In the genomic region with DNA sequence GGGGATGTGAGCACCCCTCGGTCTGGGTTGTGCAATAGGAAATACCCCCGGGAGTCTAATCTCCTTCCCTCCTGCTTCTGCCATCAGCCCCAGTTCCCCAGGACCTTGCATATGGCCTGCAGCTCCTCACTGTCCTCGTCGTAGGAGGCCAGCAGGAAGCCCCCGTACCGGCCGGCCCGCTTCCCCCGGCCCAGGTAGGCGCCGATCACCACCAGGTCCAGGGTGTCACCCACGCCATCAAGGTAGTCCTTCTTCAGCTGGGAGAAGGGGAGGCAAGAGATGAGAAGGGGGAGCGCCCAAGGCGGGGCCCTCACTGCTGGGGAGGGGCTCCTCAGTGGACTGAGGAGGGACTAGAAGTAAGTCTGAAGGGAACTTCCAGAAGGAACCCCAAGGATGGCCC, we compare ENCODE assay signal across 24 cellular contexts. TPM values are rescaled to one million over a fixed set of nuclear protein-coding genes. Genes with fewer than 3 reads are reported as not detected.
DNase-seq lines count a peak whose midpoint lies in the region; ATAC-seq, FAIRE-seq and TF ChIP-seq lines count a peak whose summit lies in the region.
"Had no signal": no experiment of that assay in that cellular context is flagged by ENCODE, and none has a peak within 500 bp of the region (broad histone marks: within the 10 kb centered on the region; RNA-seq: fewer than 3 reads in every experiment).

No MANE protein-coding gene starts in this region.

- no TSS peak for BruUV-seq in HepG2 (replicated peaks; lab: Mats Ljungman, UMichigan)
- BruUV-seq in IMR-90 (replicated peaks; lab: Mats Ljungman, UMichigan) = no TSS peak

- CTCF ChIA-PET in HepG2 (lab: Yijun Ruan, JAX; ENCODE audit: low intra/inter-chr PET ratio, low total read pairs) = no interaction called here
- CTCF ChIA-PET in IMR-90 (lab: Yijun Ruan, JAX) = no interaction called here

- no peak overlapping the region for H3K4me2 ChIP-seq in HepG2 (ENCODE audit: low read depth, low read length)
- no peak overlapping the region for H3K4me2 ChIP-seq in IMR-90 (ENCODE audit: low read depth, low read length)
- H3K4me2 ChIP-seq: GM23338 had no signal

- intact Hi-C loops in HepG2 (cut with micrococcal nuclease; ENCODE audit: unreplicated experiment) = no loop called here
- intact Hi-C loops in right lobe of liver (cut with DNase I) = no loop called here
- intact Hi-C loops in IMR-90 (cut with micrococcal nuclease) = no loop called here

- no peak overlapping the region for H4K91ac ChIP-seq in IMR-90 (ENCODE audit: insufficient read depth, low read depth, low read length)

- TF ChIP-seq CTCF in HepG2 (CRISPR knock-in tag; IDR thresholded peaks at IDR 0.05) (no peak), right lobe of liver (IDR thresholded peaks at IDR 0.05) (no peak), IMR-90 (conservative IDR thresholded peaks at IDR 0.05; ENCODE audit: low read depth, low read length) (no peak)

- no peak overlapping the region for H3K56ac ChIP-seq in IMR-90 (ENCODE audit: extremely low read depth, insufficient read depth, low read length)

- peaks cover 2% of the 10 kb centered on the region; the same call in 1 of the 2 replicates for H3K9me1 ChIP-seq in IMR-90 (ENCODE audit: insufficient read depth, low read length)

- no peak overlapping the region for H3K4me3 Mint-ChIP-seq in memory B cell
- H3K4me3 Mint-ChIP-seq in stimulated activated effector memory CD8-positive, alpha-beta T cell treated with anti-CD3 and anti-CD28 coated beads, Interleukin-12 subunit alpha, Interleukin-12 subunit beta, amount 100 ng/mL, for 72 hours = no peak overlapping the region
- H3K4me3 Mint-ChIP-seq: CD4-positive, alpha-beta memory T cell; GM23338; H9 had no signal

- no peak overlapping the region for H3K23ac ChIP-seq in IMR-90 (ENCODE audit: low read depth, low read length)

- no peak overlapping the region for H2BK20ac ChIP-seq in IMR-90 (ENCODE audit: low read depth, low read length)

- H3K9me3 ChIP-seq in HepG2 (ENCODE audit: low read length) (no peaks in the 10 kb centered on the region), right lobe of liver (no peaks in the 10 kb centered on the region), IMR-90 (ENCODE audit: control insufficient read depth, insufficient read depth, low read length) (no peaks in the 10 kb centered on the region)
- H3K9me3 ChIP-seq: BE2C had no signal

- POLR2A ChIA-PET in HepG2 (lab: Yijun Ruan, JAX) = no interaction called here
- POLR2A ChIA-PET in IMR-90 (lab: Charles Lee; ENCODE audit: unreplicated experiment) = no interaction called here

- H3K4me1 ChIP-seq in HepG2 (ENCODE audit: insufficient read depth, low read length) (no peaks in the 10 kb centered on the region), right lobe of liver (no peaks in the 10 kb centered on the region), IMR-90 (ENCODE audit: control insufficient read depth, insufficient read depth, low read length) (no peaks in the 10 kb centered on the region)

- no peak for TF ChIP-seq EP300 in HepG2 (IDR thresholded peaks at IDR 0.05; ENCODE audit: low read depth in 2 of 2, low read length in 2 of 2)
- TF ChIP-seq EP300 in HepG2 (CRISPR knock-in tag; IDR thresholded peaks at IDR 0.05; ENCODE audit: borderline replicate concordance) = no peak

- H3K27me3 ChIP-seq in HepG2 (ENCODE audit: control insufficient read depth in 1 of 2, insufficient read depth in 2 of 2, low read length in 2 of 2) (no peaks in the 10 kb centered on the region; a peak in 1 of 5 replicates), right lobe of liver (no peaks in the 10 kb centered on the region), IMR-90 (ENCODE audit: control insufficient read depth, insufficient read depth, low read length) (no peaks in the 10 kb centered on the region)
- H3K27me3 ChIP-seq: BE2C had no signal

- WGBS in HepG2 (ENCODE audit: low lambda C conversion rate) = 97% methylated on average over 14 of the region's 14 CpGs
- whole genome bisulfite sequencing in right lobe of liver (ENCODE audit: insufficient coverage, low coverage, low lambda C conversion rate, missing lambda C conversion rate) = 89% methylated on average over 6 of the region's 14 CpGs
- WGBS in IMR-90 (ENCODE audit: extremely low coverage in 2 of 2, insufficient read length in 1 of 2), 2 experiments = 60% methylated on average over 1 of the region's 14 CpGs; no CpG with 5 or more reads in 1 of the 2 experiments

- DNase-seq in HepG2 (ENCODE audit: low spot score) (no peak), right lobe of liver (no peak), IMR-90 (no peak), memory B cell (ENCODE audit: low spot score in 2 of 2) (no peak), NK-92 (lab: John Stamatoyannopoulos, UW; ENCODE audit: unreplicated experiment) (no peak), kidney glomerular epithelial cell (lab: John Stamatoyannopoulos, UW) (no peak), mesenteric fat pad (ENCODE audit: low spot score) (no peak)
- no peak for DNase-seq in stimulated activated effector memory CD8-positive, alpha-beta T cell treated with anti-CD3 and anti-CD28 coated beads, Interleukin-12 subunit alpha, Interleukin-12 subunit beta, amount 100 ng/mL, for 72 hours (ENCODE audit: low spot score in 2 of 2)
- DNase-seq: ACHN; AML-193; Calu3; CD4-positive, alpha-beta memory T cell; COR-L47; DMS53; DMS79 treated with DMSO at 0.1 percent for 48 hours; H9 had no signal

- peaks cover 12 to 57% of the 10 kb centered on the region in 2 experiments for H3K36me3 ChIP-seq in HepG2 (replicated peaks in 1 of 2; ENCODE audit: control insufficient read depth in 1 of 2, insufficient read depth in 2 of 2, low read length in 2 of 2)
- H3K36me3 ChIP-seq in right lobe of liver = no peaks in the 10 kb centered on the region
- H3K36me3 ChIP-seq in IMR-90 (ENCODE audit: control insufficient read depth, insufficient read depth, low read length) = peaks cover 11% of the 10 kb centered on the region

- H2AFZ ChIP-seq in HepG2 (ENCODE audit: low read length) = no peak overlapping the region
- H2AFZ ChIP-seq in IMR-90 (replicated peaks; ENCODE audit: low read length, poor library complexity) = no peak overlapping the region
- H2AFZ ChIP-seq: GM23338 had no signal

- H3K27ac Mint-ChIP-seq in memory B cell = peak overlapping the region; percentile 17
- peak overlapping the region; percentile 14 for H3K27ac Mint-ChIP-seq in stimulated activated effector memory CD8-positive, alpha-beta T cell treated with anti-CD3 and anti-CD28 coated beads, Interleukin-12 subunit alpha, Interleukin-12 subunit beta, amount 100 ng/mL, for 72 hours
- H3K27ac Mint-ChIP-seq: GM23338, H9 had no signal

- no peaks in the 10 kb centered on the region for H3K79me2 ChIP-seq in HepG2 (ENCODE audit: insufficient read depth, low read length)

- FAIRE-seq in HepG2 (lab: Jason Lieb, UNC) = no peak
- FAIRE-seq: A204.1, G401.6, GM12892, GM19239 had no signal

- TF ChIP-seq RAD21 in HepG2 (CRISPR knock-in tag; IDR thresholded peaks at IDR 0.05) (no peak), IMR-90 (IDR thresholded peaks at IDR 0.05; ENCODE audit: low read length) (no peak)

- H3K4me3 ChIP-seq in HepG2 (replicated peaks in 1 of 3; ENCODE audit: insufficient read depth in 1 of 3, low read depth in 2 of 3, low read length in 3 of 3) (no peak overlapping the region), right lobe of liver (no peak overlapping the region), IMR-90 (ENCODE audit: insufficient read depth, low read depth, low read length) (no peak overlapping the region)
- H3K4me3 ChIP-seq: GM23338 had no signal

- no peak overlapping the region for H2AK5ac ChIP-seq in IMR-90 (ENCODE audit: low read depth, low read length)

- H3K4ac ChIP-seq in IMR-90 (ENCODE audit: low read depth, low read length) = no peak overlapping the region

- H3K9me3 Mint-ChIP-seq in memory B cell = peaks cover 3% of the 10 kb centered on the region
- no peaks in the 10 kb centered on the region for H3K9me3 Mint-ChIP-seq in stimulated activated effector memory CD8-positive, alpha-beta T cell treated with anti-CD3 and anti-CD28 coated beads, Interleukin-12 subunit alpha, Interleukin-12 subunit beta, amount 100 ng/mL, for 72 hours
- H3K9me3 Mint-ChIP-seq: CD4-positive, alpha-beta memory T cell; GM23338; H9 had no signal

- H2AK9ac ChIP-seq in IMR-90 (replicated peaks; ENCODE audit: low read depth, low read length, poor library complexity) = no peak overlapping the region

- H3K27ac ChIP-seq in HepG2 (ENCODE audit: extremely low read length, insufficient read depth, low read length) (no peak overlapping the region), right lobe of liver (no peak overlapping the region), IMR-90 (ENCODE audit: insufficient read depth, low read length) (no peak overlapping the region)
- H3K27ac ChIP-seq: 22Rv1 had no signal

- H2BK120ac ChIP-seq in IMR-90 (ENCODE audit: low read depth, low read length) = no peak overlapping the region

- no peak overlapping the region for H2BK15ac ChIP-seq in IMR-90 (ENCODE audit: low read depth, low read length)

- no peak overlapping the region for H3K18ac ChIP-seq in IMR-90 (ENCODE audit: low read depth, low read length)

- peaks cover 32% of the 10 kb centered on the region for H3K36me3 Mint-ChIP-seq in memory B cell
- peaks cover 98% of the 10 kb centered on the region for H3K36me3 Mint-ChIP-seq in stimulated activated effector memory CD8-positive, alpha-beta T cell treated with anti-CD3 and anti-CD28 coated beads, Interleukin-12 subunit alpha, Interleukin-12 subunit beta, amount 100 ng/mL, for 72 hours

- TF ChIP-seq POLR2A in HepG2 (IDR thresholded peaks at IDR 0.05; ENCODE audit: insufficient read depth in 1 of 2, low read depth in 2 of 2, low read length in 2 of 2) (no peak), right lobe of liver (IDR thresholded peaks at IDR 0.05) (no peak), IMR-90 (IDR thresholded peaks at IDR 0.05; ENCODE audit: low read depth, low read length) (no peak)

- in situ Hi-C loops in HepG2 (cut with HindIII; ENCODE audit: extremely low pct_ligation_motif_present, low pct_unique_long_range_greater_than_20kb) = no loop called here
- in situ Hi-C loops in IMR-90 (cut with MboI; ENCODE audit: low sequenced_read_pairs) = no loop called here

- peaks cover 18% of the 10 kb centered on the region for H3K4me1 Mint-ChIP-seq in memory B cell
- peaks cover 17% of the 10 kb centered on the region for H3K4me1 Mint-ChIP-seq in stimulated activated effector memory CD8-positive, alpha-beta T cell treated with anti-CD3 and anti-CD28 coated beads, Interleukin-12 subunit alpha, Interleukin-12 subunit beta, amount 100 ng/mL, for 72 hours
- H3K4me1 Mint-ChIP-seq: GM23338 had no signal

- dilution Hi-C loops in IMR-90 (cut with HindIII; ENCODE audit: low sequenced_read_pairs, unreplicated experiment) = no loop called here

- no peak overlapping the region for H3K9ac ChIP-seq in HepG2 (ENCODE audit: insufficient read depth, low read depth, low read length)
- no peak overlapping the region for H3K9ac ChIP-seq in IMR-90 (ENCODE audit: low read depth, low read length)

- H3K79me1 ChIP-seq in IMR-90 (ENCODE audit: low read depth in 1 of 2, low read length in 2 of 2) = no peaks in the 10 kb centered on the region

- H4K20me1 ChIP-seq in HepG2 (ENCODE audit: insufficient read depth, low read length) (no peaks in the 10 kb centered on the region), IMR-90 (ENCODE audit: insufficient read depth, low read length) (no peaks in the 10 kb centered on the region; the same call in 1 of the 2 replicates)

- H4K5ac ChIP-seq in IMR-90 (ENCODE audit: low read depth, low read length) = no peak overlapping the region

- no peak overlapping the region for H3K14ac ChIP-seq in IMR-90 (replicated peaks; ENCODE audit: low read depth, low read length)

- H4K8ac ChIP-seq in IMR-90 (ENCODE audit: low read depth in 2 of 2, low read length in 2 of 2) = no peak overlapping the region

- H2BK5ac ChIP-seq in IMR-90 (ENCODE audit: low read depth, low read length, poor library complexity, severe bottlenecking) = no peak overlapping the region

- ATAC-seq in HepG2 (no peak), right lobe of liver (no peak), IMR-90 (ENCODE audit: low read depth) (no peak), memory B cell (ENCODE audit: low read depth) (no peak)
- no peak for ATAC-seq in stimulated activated effector memory CD8-positive, alpha-beta T cell treated with anti-CD3 and anti-CD28 coated beads, Interleukin-12 subunit alpha, Interleukin-12 subunit beta, amount 100 ng/mL, for 72 hours
- ATAC-seq: GM23338, HCT116 had no signal

- H3K27me3 Mint-ChIP-seq in memory B cell = no peaks in the 10 kb centered on the region
- H3K27me3 Mint-ChIP-seq: CD4-positive, alpha-beta memory T cell had no signal

RNA-seq across cellular contexts. Expression of a gene that starts 10.4 kb away (rescaled TPM):
- total RNA-seq in HepG2 (2016; rRNA removed; fragmentation: Illumina TruSeq; extraction: Trizol) = 0.87 and 1.7 TPM in 2 replicates
- not detected in 2 replicates for total RNA-seq in HepG2 (2016; cell fraction: cytosol; rRNA removed; fragmentation: Illumina TruSeq; extraction: Trizol; ENCODE audit: low read depth)
- total RNA-seq in HepG2 (2016; cell fraction: insoluble cytoplasmic fraction; rRNA removed; fragmentation: Illumina TruSeq; extraction: Trizol) = 0.30 and 1.1 TPM in 2 replicates
- total RNA-seq in HepG2 (2016; cell fraction: membrane; rRNA removed; fragmentation: Illumina TruSeq; extraction: Trizol) = 0.19 and 1.9 TPM in 2 replicates
- total RNA-seq in HepG2 (2016; cell fraction: nucleus; rRNA removed; fragmentation: Illumina TruSeq; extraction: Trizol) = 0.60 and 4.0 TPM in 2 replicates
- polyA plus RNA-seq in HepG2 (2011; rRNA removed) = 1.6 and 2.8 TPM in 2 replicates
- 0.99 and 1.6 TPM in 2 replicates for polyA plus RNA-seq in HepG2 (2011; cell fraction: cytosol; rRNA removed)
- 5.9 and 6.4 TPM in 2 replicates for polyA plus RNA-seq in HepG2 (2011; cell fraction: nucleus; rRNA removed)
- 0.91 and 1.1 TPM in 2 replicates for polyA plus RNA-seq in HepG2 (2012)
- polyA plus RNA-seq in HepG2 (2016; cell fraction: cytosol; fragmentation: Illumina TruSeq; extraction: Trizol; ENCODE audit: low read depth) = 0.34 TPM in 2 replicates
- 0.82 and 1.6 TPM in 2 replicates for polyA plus RNA-seq in HepG2 (2016; cell fraction: insoluble cytoplasmic fraction; fragmentation: Illumina TruSeq; extraction: Trizol; ENCODE audit: low read depth)
- polyA plus RNA-seq in HepG2 (2016; cell fraction: membrane; fragmentation: Illumina TruSeq; extraction: Trizol; ENCODE audit: low read depth) = 0.19 TPM in 1 of 2 replicates, not detected in the other
- polyA plus RNA-seq in HepG2 (2016; cell fraction: nucleus; fragmentation: Illumina TruSeq; extraction: Trizol; ENCODE audit: insufficient read depth, low read depth) = 2.2 and 2.5 TPM in 2 replicates
- 0.58 and 2.7 TPM in 2 replicates for polyA minus RNA-seq in HepG2 (2011; rRNA and poly(A)+ RNA removed; ENCODE audit: low replicate concordance)
- polyA minus RNA-seq in HepG2 (2011; cell fraction: cytosol; rRNA and poly(A)+ RNA removed) = 1.5 TPM in 1 of 2 replicates, not detected in the other
- polyA minus RNA-seq in HepG2 (2011; cell fraction: nucleus; rRNA and poly(A)+ RNA removed) = 4.2 and 5.0 TPM in 2 replicates
- 10 to 100 TPM in 3 of 6 experiments, 1 to 10 TPM in 3; 3.8 to 29.7 (median 9.8) TPM for total RNA-seq in right lobe of liver
- 4.3 and 5.0 TPM in 2 replicates for total RNA-seq in IMR-90 (2012; rRNA removed)
- polyA plus RNA-seq in IMR-90 (2012; rRNA removed) = 5.7 and 6.5 TPM in 2 replicates
- 4.2 and 6.1 TPM in 2 replicates for polyA plus RNA-seq in IMR-90 (2012; cell fraction: cytosol; rRNA removed)
- polyA plus RNA-seq in IMR-90 (2012; cell fraction: nucleus; rRNA removed; ENCODE audit: low replicate concordance) = 15.0 and 23.0 TPM in 2 replicates
- 7.1 TPM for total RNA-seq in mesenteric fat pad

RNA-seq across cellular contexts. Expression of a gene that starts 49.1 kb away (rescaled TPM):
- 52.1 and 64.4 TPM in 2 replicates for total RNA-seq in HepG2 (2016; rRNA removed; fragmentation: Illumina TruSeq; extraction: Trizol)
- total RNA-seq in HepG2 (2016; cell fraction: cytosol; rRNA removed; fragmentation: Illumina TruSeq; extraction: Trizol; ENCODE audit: low read depth) = 7.3 and 8.5 TPM in 2 replicates
- 44.1 and 72.4 TPM in 2 replicates for total RNA-seq in HepG2 (2016; cell fraction: insoluble cytoplasmic fraction; rRNA removed; fragmentation: Illumina TruSeq; extraction: Trizol)
- total RNA-seq in HepG2 (2016; cell fraction: membrane; rRNA removed; fragmentation: Illumina TruSeq; extraction: Trizol) = 15.7 and 19.3 TPM in 2 replicates
- total RNA-seq in HepG2 (2016; cell fraction: nucleus; rRNA removed; fragmentation: Illumina TruSeq; extraction: Trizol) = 51.4 and 56.6 TPM in 2 replicates
- 18.3 and 20.1 TPM in 2 replicates for polyA plus RNA-seq in HepG2 (2011; rRNA removed)
- polyA plus RNA-seq in HepG2 (2011; cell fraction: cytosol; rRNA removed) = 9.1 and 11.9 TPM in 2 replicates
- 92.2 and 135 TPM in 2 replicates for polyA plus RNA-seq in HepG2 (2011; cell fraction: nucleus; rRNA removed)
- polyA plus RNA-seq in HepG2 (2012) = 11.0 and 27.9 TPM in 2 replicates
- polyA plus RNA-seq in HepG2 (2016; cell fraction: cytosol; fragmentation: Illumina TruSeq; extraction: Trizol; ENCODE audit: low read depth) = 6.0 and 7.0 TPM in 2 replicates
- polyA plus RNA-seq in HepG2 (2016; cell fraction: insoluble cytoplasmic fraction; fragmentation: Illumina TruSeq; extraction: Trizol; ENCODE audit: low read depth) = 43.0 and 49.8 TPM in 2 replicates
- 7.7 and 11.4 TPM in 2 replicates for polyA plus RNA-seq in HepG2 (2016; cell fraction: membrane; fragmentation: Illumina TruSeq; extraction: Trizol; ENCODE audit: low read depth)
- 135 and 153 TPM in 2 replicates for polyA plus RNA-seq in HepG2 (2016; cell fraction: nucleus; fragmentation: Illumina TruSeq; extraction: Trizol; ENCODE audit: insufficient read depth, low read depth)
- 25.6 and 86.4 TPM in 2 replicates for polyA minus RNA-seq in HepG2 (2011; rRNA and poly(A)+ RNA removed; ENCODE audit: low replicate concordance)
- 11.3 and 17.6 TPM in 2 replicates for polyA minus RNA-seq in HepG2 (2011; cell fraction: cytosol; rRNA and poly(A)+ RNA removed)
- 25.0 and 29.4 TPM in 2 replicates for polyA minus RNA-seq in HepG2 (2011; cell fraction: nucleus; rRNA and poly(A)+ RNA removed)
- total RNA-seq in right lobe of liver = 10 to 100 TPM in 2 of 6 experiments, 1 to 10 TPM in 4; 5.2 to 16.6 (median 7.7) TPM
- 24.9 and 30.8 TPM in 2 replicates for total RNA-seq in IMR-90 (2012; rRNA removed)
- 33.5 and 34.0 TPM in 2 replicates for polyA plus RNA-seq in IMR-90 (2012; rRNA removed)
- polyA plus RNA-seq in IMR-90 (2012; cell fraction: cytosol; rRNA removed) = 18.0 and 18.4 TPM in 2 replicates
- polyA plus RNA-seq in IMR-90 (2012; cell fraction: nucleus; rRNA removed; ENCODE audit: low replicate concordance) = 60.4 and 99.1 TPM in 2 replicates
- 4.7 TPM for total RNA-seq in mesenteric fat pad

RNA-seq across cellular contexts. Expression of a gene that starts 49.4 kb away (rescaled TPM):
- 0.39 and 1.1 TPM in 2 replicates for total RNA-seq in HepG2 (2016; rRNA removed; fragmentation: Illumina TruSeq; extraction: Trizol)
- total RNA-seq in HepG2 (2016; cell fraction: cytosol; rRNA removed; fragmentation: Illumina TruSeq; extraction: Trizol; ENCODE audit: low read depth) = 0.26 and 0.91 TPM in 2 replicates
- total RNA-seq in HepG2 (2016; cell fraction: insoluble cytoplasmic fraction; rRNA removed; fragmentation: Illumina TruSeq; extraction: Trizol) = 0.54 and 0.93 TPM in 2 replicates
- total RNA-seq in HepG2 (2016; cell fraction: membrane; rRNA removed; fragmentation: Illumina TruSeq; extraction: Trizol) = 0.43 and 1.00 TPM in 2 replicates
- total RNA-seq in HepG2 (2016; cell fraction: nucleus; rRNA removed; fragmentation: Illumina TruSeq; extraction: Trizol) = 0.72 and 0.75 TPM in 2 replicates
- polyA plus RNA-seq in HepG2 (2011; rRNA removed) = 0.18 and 0.44 TPM in 2 replicates
- 0.28 and 0.43 TPM in 2 replicates for polyA plus RNA-seq in HepG2 (2011; cell fraction: cytosol; rRNA removed)
- 2.1 and 2.4 TPM in 2 replicates for polyA plus RNA-seq in HepG2 (2011; cell fraction: nucleus; rRNA removed)
- polyA plus RNA-seq in HepG2 (2012) = 2.8 and 3.7 TPM in 2 replicates
- 0.45 and 0.87 TPM in 2 replicates for polyA plus RNA-seq in HepG2 (2016; cell fraction: cytosol; fragmentation: Illumina TruSeq; extraction: Trizol; ENCODE audit: low read depth)
- polyA plus RNA-seq in HepG2 (2016; cell fraction: insoluble cytoplasmic fraction; fragmentation: Illumina TruSeq; extraction: Trizol; ENCODE audit: low read depth) = 2.2 TPM in 2 replicates
- 0.41 and 0.92 TPM in 2 replicates for polyA plus RNA-seq in HepG2 (2016; cell fraction: membrane; fragmentation: Illumina TruSeq; extraction: Trizol; ENCODE audit: low read depth)
- 3.7 and 3.8 TPM in 2 replicates for polyA plus RNA-seq in HepG2 (2016; cell fraction: nucleus; fragmentation: Illumina TruSeq; extraction: Trizol; ENCODE audit: insufficient read depth, low read depth)
- polyA minus RNA-seq in HepG2 (2011; rRNA and poly(A)+ RNA removed; ENCODE audit: low replicate concordance) = 1.0 and 1.7 TPM in 2 replicates
- polyA minus RNA-seq in HepG2 (2011; cell fraction: cytosol; rRNA and poly(A)+ RNA removed) = 0.59 and 0.70 TPM in 2 replicates
- polyA minus RNA-seq in HepG2 (2011; cell fraction: nucleus; rRNA and poly(A)+ RNA removed) = 0.75 and 0.90 TPM in 2 replicates
- 1 to 10 TPM; 1.5 to 2.5 (median 2.0) TPM for total RNA-seq in right lobe of liver
- total RNA-seq in IMR-90 (2012; rRNA removed) = 0.54 and 0.56 TPM in 2 replicates
- 2.2 and 3.4 TPM in 2 replicates for polyA plus RNA-seq in IMR-90 (2012; rRNA removed)
- polyA plus RNA-seq in IMR-90 (2012; cell fraction: cytosol; rRNA removed) = 2.6 and 2.8 TPM in 2 replicates
- polyA plus RNA-seq in IMR-90 (2012; cell fraction: nucleus; rRNA removed; ENCODE audit: low replicate concordance) = 2.9 and 3.2 TPM in 2 replicates
- total RNA-seq in mesenteric fat pad = 5.3 TPM
